In the genomic region with DNA sequence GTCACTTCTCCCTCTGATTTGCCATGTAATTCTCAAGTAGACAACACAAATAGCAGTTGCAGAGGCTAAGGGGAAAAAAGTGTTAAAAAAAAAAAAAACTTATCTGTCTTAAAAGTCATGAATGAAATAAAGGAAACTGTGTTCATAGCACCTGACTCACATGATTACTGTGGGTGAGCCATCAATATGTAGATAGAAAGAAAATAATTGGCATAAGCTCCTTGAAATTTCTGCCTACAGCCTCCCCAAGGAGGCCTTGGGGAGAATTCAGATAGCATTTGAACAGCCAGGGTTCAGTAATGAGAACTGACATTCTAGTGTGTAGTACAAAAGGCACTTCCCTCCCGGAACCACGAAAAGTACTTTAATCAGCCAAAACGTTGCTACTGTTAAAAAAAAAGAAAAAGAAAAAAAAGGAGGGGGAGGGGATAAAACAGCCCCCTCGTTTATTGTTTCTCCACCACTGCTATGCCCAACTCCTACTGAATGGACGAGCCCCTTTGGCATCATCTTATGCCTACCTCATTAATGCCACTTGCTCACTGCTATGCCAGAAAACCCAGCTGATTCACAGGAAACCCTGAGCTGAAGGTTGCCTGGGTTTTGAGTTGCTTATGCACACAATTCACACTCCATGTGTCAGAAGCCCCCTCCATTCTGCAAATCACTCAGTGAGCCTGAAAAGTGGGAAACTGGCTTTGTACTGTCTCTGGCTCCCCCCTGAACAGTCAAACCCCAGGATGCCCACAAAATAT, we compare ENCODE assay signal across 15 cellular contexts.
DNase-seq lines count a peak whose midpoint lies in the region; ATAC-seq lines count a peak whose summit lies in the region.
"Had no signal": no experiment of that assay in that cellular context is flagged by ENCODE, and none has a peak within 500 bp of the region (broad histone marks: within the 10 kb centered on the region; RNA-seq: fewer than 3 reads in every experiment).

No MANE protein-coding gene starts in this region.

- peaks cover 0 to 1% of the 10 kb centered on the region in 2 donors for H3K9me3 Mint-ChIP-seq in activated T-cell treated with anti-CD3 and anti-CD28 coated beads, Interleukin-2, amount 50 U/mL, for 72 hours
- H3K9me3 Mint-ChIP-seq in T-cell, result no peaks in the 10 kb centered on the region
- H3K9me3 Mint-ChIP-seq in stimulated activated memory B cell treated with anti-CD40 and anti-IgM and Interleukin-4, amounts not matched to agents 10 μg/mL and 1 μg/mL and 100 μg/mL, for 72 hours, result peaks cover 3% of the 10 kb centered on the region

- peak overlapping the region; percentile 83 for H3K27ac Mint-ChIP-seq in activated T-cell treated with anti-CD3 and anti-CD28 coated beads, Interleukin-2, amount 50 U/mL, for 72 hours
- H3K27ac Mint-ChIP-seq in T-cell, result no peak overlapping the region
- H3K27ac Mint-ChIP-seq in stimulated activated memory B cell treated with anti-CD40 and anti-IgM and Interleukin-4, amounts not matched to agents 10 μg/mL and 1 μg/mL and 100 μg/mL, for 72 hours, result peak overlapping the region; percentile 71

- peaks cover 48% of the 10 kb centered on the region for H3K4me1 Mint-ChIP-seq in activated T-cell treated with anti-CD3 and anti-CD28 coated beads, Interleukin-2, amount 50 U/mL, for 72 hours (ENCODE audit: low read depth)
- H3K4me1 Mint-ChIP-seq in T-cell, result peaks cover 14 to 52% (median 20%) of the 10 kb centered on the region in 3 donors
- H3K4me1 Mint-ChIP-seq in stimulated activated memory B cell treated with anti-CD40 and anti-IgM and Interleukin-4, amounts not matched to agents 10 μg/mL and 1 μg/mL and 100 μg/mL, for 72 hours, result peaks cover 28% of the 10 kb centered on the region

- POLR2A ChIA-PET in T-cell (lab: Charles Lee), result interaction anchor here in 1 of 2 donors (0.5 kb wide), 1 partner anchor 1076 kb away, joined by 4 read pairs; no protein-coding TSS in a partner anchor

- peaks cover 0 to 4% of the 10 kb centered on the region in 2 donors for H3K36me3 Mint-ChIP-seq in activated T-cell treated with anti-CD3 and anti-CD28 coated beads, Interleukin-2, amount 50 U/mL, for 72 hours (ENCODE audit: insufficient read depth in 2 of 2)
- no peaks in the 10 kb centered on the region for H3K36me3 Mint-ChIP-seq in T-cell
- peaks cover 8% of the 10 kb centered on the region for H3K36me3 Mint-ChIP-seq in stimulated activated memory B cell treated with anti-CD40 and anti-IgM and Interleukin-4, amounts not matched to agents 10 μg/mL and 1 μg/mL and 100 μg/mL, for 72 hours

- H3K27me3 Mint-ChIP-seq in activated T-cell treated with anti-CD3 and anti-CD28 coated beads, Interleukin-2, amount 50 U/mL, for 72 hours (ENCODE audit: low read depth), result no peaks in the 10 kb centered on the region
- H3K27me3 Mint-ChIP-seq in T-cell, result no peaks in the 10 kb centered on the region
- H3K27me3 Mint-ChIP-seq in stimulated activated memory B cell treated with anti-CD40 and anti-IgM and Interleukin-4, amounts not matched to agents 10 μg/mL and 1 μg/mL and 100 μg/mL, for 72 hours, result no peaks in the 10 kb centered on the region

- CTCF ChIA-PET in T-cell (lab: Charles Lee), result interaction anchor here in 1 of 2 donors (0.5 to 0.6 kb wide), 2 partner anchors 73 to 81 kb away, joined by 3 to 5 read pairs; no protein-coding TSS in a partner anchor

- peak overlapping the region; percentile 44 to 63 for H3K4me3 Mint-ChIP-seq in activated T-cell treated with anti-CD3 and anti-CD28 coated beads, Interleukin-2, amount 50 U/mL, for 72 hours
- peak overlapping the region in 1 of 3 donors; percentile 13 for H3K4me3 Mint-ChIP-seq in T-cell
- H3K4me3 Mint-ChIP-seq in stimulated activated memory B cell treated with anti-CD40 and anti-IgM and Interleukin-4, amounts not matched to agents 10 μg/mL and 1 μg/mL and 100 μg/mL, for 72 hours, result no peak overlapping the region

- DNase-seq in activated T-cell treated with anti-CD3 and anti-CD28 coated beads, Interleukin-2, amount 50 U/mL, for 72 hours, result peak in 1 of 2 donors; percentile 46
- DNase-seq in activated T-cell treated with anti-CD3 and anti-CD28 coated beads, Interleukin-2, amount 50 U/mL, for 1 hour, result no peak
- no peak for DNase-seq in T-cell
- DNase-seq in kidney tubule cell (ENCODE audit: low spot score), result peak; percentile 55
- DNase-seq in DMS 273 (lab: John Stamatoyannopoulos, UW; ENCODE audit: unreplicated experiment), result no peak
- DNase-seq in glomerular visceral epithelial cell (ENCODE audit: extremely low spot score), result no peak
- no peak for DNase-seq in inferior parietal cortex (ENCODE audit: extremely low spot score)
- DNase-seq: cortex of kidney, HCEC 1CT, NCI-H2029, NCI-H774, RPMI8226, T1000, transverse colon had no signal

- peak; percentile 80 to 82 for ATAC-seq in activated T-cell treated with anti-CD3 and anti-CD28 coated beads, Interleukin-2, amount 50 U/mL, for 72 hours (replicated peaks in 1 of 2)
- ATAC-seq in T-cell (replicated peaks in 1 of 4), result peak in 3 of 4 experiments; percentile 36 to 45 (median 44)
- no peak for ATAC-seq in stimulated activated memory B cell treated with anti-CD40 and anti-IgM and Interleukin-4, amounts not matched to agents 10 μg/mL and 1 μg/mL and 100 μg/mL, for 72 hours

Comparison
In these comparisons a context has a peak if more than half of its experiments do, and no peak if none do; other contexts are left out.
1. H3K27ac Mint-ChIP-seq: peak in activated T-cell treated with anti-CD3 and anti-CD28 coated beads, Interleukin-2, amount 50 U/mL, for 72 hours (single experiment) and stimulated activated memory B cell treated with anti-CD40 and anti-IgM and Interleukin-4, amounts not matched to agents 10 μg/mL and 1 μg/mL and 100 μg/mL, for 72 hours (single experiment); none in T-cell (0 of 2).